In genomic region chr22:47207846-47208554, GRCh38 we compare ENCODE assay signal across 12 cellular contexts.
"Had no signal": no experiment of that assay in that cellular context is flagged by ENCODE, and none has a peak within 500 bp of the region (broad histone marks: within the 10 kb centered on the region; RNA-seq: fewer than 3 reads in every experiment).

No MANE protein-coding gene starts in this region.

- DNase-seq: activated CD4-positive, alpha-beta T cell treated with anti-CD3 and anti-CD28 coated beads for 36 hours; activated naive CD4-positive, alpha-beta T cell; activated T-cell treated with anti-CD3 and anti-CD28 coated beads, Interleukin-2, amount 50 U/mL, for 4 hours; foreskin melanocyte; retina; transverse colon had no signal

- H3K36me3 Mint-ChIP-seq: stimulated activated effector memory CD8-positive, alpha-beta T cell treated with anti-CD3 and anti-CD28 coated beads, Interleukin-12 subunit alpha, Interleukin-12 subunit beta, amount 100 ng/mL, for 72 hours had no signal

- H3K4me3 Mint-ChIP-seq: activated CD4-positive, alpha-beta T cell treated with anti-CD3 and anti-CD28 coated beads for 36 hours; activated T-cell treated with anti-CD3 and anti-CD28 coated beads, Interleukin-2, amount 50 U/mL, for 4 hours; memory B cell; stimulated activated effector memory CD8-positive, alpha-beta T cell treated with anti-CD3 and anti-CD28 coated beads, Interleukin-12 subunit alpha, Interleukin-12 subunit beta, amount 100 ng/mL, for 72 hours had no signal

- H3K27me3 Mint-ChIP-seq: activated CD4-positive, alpha-beta T cell treated with anti-CD3 and anti-CD28 coated beads for 36 hours had no signal

- H3K27ac Mint-ChIP-seq: activated CD4-positive, alpha-beta T cell treated with anti-CD3 and anti-CD28 coated beads for 36 hours; memory B cell had no signal

- H3K27ac ChIP-seq: breast epithelium, left lung, parathyroid adenoma, skin epidermis, transverse colon had no signal

- H3K4me3 ChIP-seq: breast epithelium, left lung, skin epidermis, transverse colon had no signal

- H3K9me3 Mint-ChIP-seq: activated T-cell treated with anti-CD3 and anti-CD28 coated beads, Interleukin-2, amount 50 U/mL, for 4 hours; memory B cell; stimulated activated effector memory CD8-positive, alpha-beta T cell treated with anti-CD3 and anti-CD28 coated beads, Interleukin-12 subunit alpha, Interleukin-12 subunit beta, amount 100 ng/mL, for 72 hours had no signal

- H3K4me1 Mint-ChIP-seq: activated CD4-positive, alpha-beta T cell treated with anti-CD3 and anti-CD28 coated beads for 36 hours; memory B cell had no signal
